ENCODE assay signal across 12 cellular contexts in genomic region chr6:137708481-137708880, GRCh38.
DNase-seq lines count a peak whose midpoint lies in the region; ATAC-seq and TF ChIP-seq lines count a peak whose summit lies in the region.
"Had no signal": no experiment of that assay in that cellular context is flagged by ENCODE, and none has a peak within 500 bp of the region (broad histone marks: within the 10 kb centered on the region; RNA-seq: fewer than 3 reads in every experiment).

No MANE protein-coding gene starts in this region.

- H3K4me1 Mint-ChIP-seq in MCF 10A (ENCODE audit: insufficient read depth, unreplicated experiment) (peaks cover 14% of the 10 kb centered on the region), activated B cell treated with CpG ODN at 0.5 μM for 24 hours (peaks cover 59% of the 10 kb centered on the region), immature natural killer cell (peaks cover 58 to 60% of the 10 kb centered on the region in 2 donors)

- H3K4me3 ChIP-seq in breast epithelium (no peak overlapping the region), upper lobe of right lung (no peak overlapping the region)
- H3K4me3 ChIP-seq: cardiac muscle cell, ovary had no signal

- POLR2A ChIA-PET in MCF 10A (lab: Yijun Ruan, JAX) = interaction anchor here (0.6 to 2.0 kb wide), 16 partner anchors 19 to 379 kb away, joined by 3 to 20 read pairs (median 4); partner anchors contain the start of gene TNFAIP3
- POLR2A ChIA-PET in activated B cell treated with CpG ODN at 0.5 μM for 24 hours (lab: Charles Lee) = interaction anchor here (1.0 to 2.4 kb wide), 9 partner anchors 8 to 238 kb away, joined by 3 to 42 read pairs (median 7); partner anchors contain the start of gene TNFAIP3

- H3K36me3 Mint-ChIP-seq in MCF 10A (ENCODE audit: insufficient read depth, unreplicated experiment) = peaks cover 7% of the 10 kb centered on the region
- no peaks in the 10 kb centered on the region for H3K36me3 Mint-ChIP-seq in activated B cell treated with CpG ODN at 0.5 μM for 24 hours (ENCODE audit: low read depth)
- H3K36me3 Mint-ChIP-seq in immature natural killer cell = peaks cover 0 to 5% (median 3%) of the 10 kb centered on the region in 3 donors

- no peaks in the 10 kb centered on the region for H3K27me3 Mint-ChIP-seq in MCF 10A (ENCODE audit: insufficient read depth, unreplicated experiment)
- no peaks in the 10 kb centered on the region for H3K27me3 Mint-ChIP-seq in activated B cell treated with CpG ODN at 0.5 μM for 24 hours
- peaks cover 9 to 26% (median 20%) of the 10 kb centered on the region in 3 donors for H3K27me3 Mint-ChIP-seq in immature natural killer cell (ENCODE audit: low read depth in 3 of 3)

- H3K27ac Mint-ChIP-seq in MCF 10A (ENCODE audit: low read depth, unreplicated experiment) (peak overlapping the region; percentile 67), activated B cell treated with CpG ODN at 0.5 μM for 24 hours (peak overlapping the region; percentile 85), immature natural killer cell (peak overlapping the region; percentile 91 to 98 (median 93))

- ATAC-seq in activated B cell treated with CpG ODN at 0.5 μM for 24 hours (ENCODE audit: low read depth) = no peak
- ATAC-seq in upper lobe of right lung = no peak
- ATAC-seq in HG03139 (IDR thresholded peaks at IDR 0.05; ENCODE audit: unreplicated experiment) = no peak

- BruUV-seq in MCF 10A (replicated peaks; lab: Mats Ljungman, UMichigan) = no TSS peak

- TF ChIP-seq CTCF in MCF 10A (IDR thresholded peaks at IDR 0.05; ENCODE audit: unreplicated experiment) (no peak), breast epithelium (IDR thresholded peaks at IDR 0.05) (no peak), activated B cell treated with CpG ODN at 0.5 μM for 24 hours (IDR thresholded peaks at IDR 0.05) (peak; percentile 9), upper lobe of right lung (IDR thresholded peaks at IDR 0.05) (no peak)

- no peak overlapping the region for H3K27ac ChIP-seq in breast epithelium
- H3K27ac ChIP-seq in upper lobe of right lung = peak overlapping the region; percentile 32
- H3K27ac ChIP-seq in caudate nucleus (ENCODE audit: low read depth, low read length) = no peak overlapping the region
- H3K27ac ChIP-seq: cardiac muscle cell, left ventricle myocardium inferior, ovary had no signal

- CTCF ChIA-PET in MCF 10A (lab: Yijun Ruan, JAX) = interaction anchor here (0.6 to 2.1 kb wide), 24 partner anchors 8 to 272 kb away, joined by 3 to 16 read pairs (median 4); partner anchors contain the start of gene TNFAIP3
- CTCF ChIA-PET in activated B cell treated with CpG ODN at 0.5 μM for 24 hours (lab: Charles Lee) = interaction anchor here (0.7 to 2.9 kb wide), 28 partner anchors 11 to 614 kb away, joined by 3 to 41 read pairs (median 4); partner anchors contain the start of gene TNFAIP3

- H3K9me3 Mint-ChIP-seq in MCF 10A (ENCODE audit: unreplicated experiment) = peaks cover 7% of the 10 kb centered on the region
- no peaks in the 10 kb centered on the region for H3K9me3 Mint-ChIP-seq in activated B cell treated with CpG ODN at 0.5 μM for 24 hours
- peaks cover 0 to 3% (median 0%) of the 10 kb centered on the region in 6 donors for H3K9me3 Mint-ChIP-seq in immature natural killer cell

- H3K9me3 ChIP-seq in breast epithelium (no peaks in the 10 kb centered on the region), upper lobe of right lung (no peaks in the 10 kb centered on the region)
- H3K9me3 ChIP-seq: left ventricle myocardium inferior, ovary had no signal

- H3K4me1 ChIP-seq in breast epithelium (no peaks in the 10 kb centered on the region), upper lobe of right lung (peaks cover 16% of the 10 kb centered on the region)

- intact Hi-C loops in MCF 10A (cut with micrococcal nuclease) (loop anchor here (1.0 kb wide), 3 partner anchors 92 to 237 kb away; partner anchors contain the start of gene TNFAIP3), breast epithelium (cut with DNase I; ENCODE audit: low total_unique reads) (loop anchor here (10.0 kb wide), 1 partner anchor 236 kb away; no protein-coding TSS in a partner anchor), activated B cell treated with CpG ODN at 0.5 μM for 24 hours (cut with micrococcal nuclease) (loop anchor here (1.0 kb wide), 6 partner anchors 92 to 299 kb away; partner anchors contain the start of gene TNFAIP3), upper lobe of right lung (cut with DNase I) (loop anchor here (5.0 kb wide), 2 partner anchors 159 to 229 kb away; partner anchors contain the start of gene TNFAIP3)

- H3K4me3 Mint-ChIP-seq in MCF 10A (ENCODE audit: unreplicated experiment) (no peak overlapping the region), activated B cell treated with CpG ODN at 0.5 μM for 24 hours (no peak overlapping the region), immature natural killer cell (peak overlapping the region; percentile 40 to 74 (median 67))

- TF ChIP-seq POLR2A in breast epithelium (IDR thresholded peaks at IDR 0.05) = no peak

- H3K27me3 ChIP-seq in breast epithelium = no peaks in the 10 kb centered on the region
- no peaks in the 10 kb centered on the region for H3K27me3 ChIP-seq in upper lobe of right lung
- H3K27me3 ChIP-seq: cardiac muscle cell, ovary had no signal

- H3K36me3 ChIP-seq in breast epithelium = no peaks in the 10 kb centered on the region
- no peaks in the 10 kb centered on the region for H3K36me3 ChIP-seq in upper lobe of right lung
- H3K36me3 ChIP-seq: cardiac muscle cell, left ventricle myocardium inferior, ovary had no signal

- no peak for DNase-seq in MCF 10A (ENCODE audit: unreplicated experiment)
- no peak for DNase-seq in breast epithelium (ENCODE audit: low spot score in 2 of 2)
- no peak for DNase-seq in activated B cell treated with CpG ODN at 0.5 μM for 24 hours
- DNase-seq in immature natural killer cell = peak; percentile 56 to 62 (median 56)
- DNase-seq in upper lobe of right lung = no peak
- no peak for DNase-seq in T1000 (lab: John Stamatoyannopoulos, UW)
- DNase-seq in caudate nucleus (lab: John Stamatoyannopoulos, UW) = no peak
- DNase-seq: NCI-H524 treated with DMSO at 0.1 percent for 48 hours had no signal

Comparison
In these comparisons a context has a peak if more than half of its experiments do, and no peak if none do; other contexts are left out.
1. DNase-seq: peak in immature natural killer cell (3 of 3); none in MCF 10A (single experiment), breast epithelium (0 of 2), activated B cell treated with CpG ODN at 0.5 μM for 24 hours (single experiment), upper lobe of right lung (single experiment), T1000 (single experiment) and caudate nucleus (0 of 61).
2. H3K4me3 Mint-ChIP-seq: peak in immature natural killer cell (5 of 5); none in MCF 10A (single experiment) and activated B cell treated with CpG ODN at 0.5 μM for 24 hours (single experiment).
3. Peak in every context shown above with its lines, with median percentiles within 50 percentile points of each other: H3K27ac Mint-ChIP-seq.